In the genomic region with DNA sequence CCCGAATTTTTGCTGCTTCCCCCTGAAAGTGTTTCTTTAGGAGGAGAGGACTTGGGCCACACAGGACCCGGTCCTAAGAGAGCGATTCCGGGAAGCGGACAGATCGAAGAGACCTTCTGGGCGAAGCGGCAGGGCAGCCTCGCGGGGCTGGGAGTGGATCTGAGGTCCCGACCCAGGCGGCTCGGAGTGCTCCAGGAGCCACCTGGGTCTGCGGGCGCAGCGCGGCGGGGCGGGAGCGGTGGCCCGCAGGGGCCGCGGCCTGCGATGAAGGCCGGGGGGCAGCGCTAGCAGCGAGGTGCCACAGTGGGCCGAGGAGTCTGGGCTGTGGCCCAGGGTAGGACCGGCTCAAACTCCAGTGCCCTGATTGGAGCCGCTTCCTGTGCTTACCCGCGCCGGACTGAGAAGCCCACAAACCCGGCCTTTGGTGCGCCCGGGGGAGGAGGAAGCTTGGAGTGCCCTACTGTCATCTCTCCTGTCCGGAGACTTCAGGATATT, we compare ENCODE assay signal across 10 cellular contexts. TPM values are rescaled to one million over a fixed set of nuclear protein-coding genes. Genes with fewer than 3 reads are reported as not detected.
DNase-seq lines count a peak whose midpoint lies in the region; ATAC-seq and TF ChIP-seq lines count a peak whose summit lies in the region.
"Had no signal": no experiment of that assay in that cellular context is flagged by ENCODE, and none has a peak within 500 bp of the region (broad histone marks: within the 10 kb centered on the region; RNA-seq: fewer than 3 reads in every experiment).

No MANE protein-coding gene starts in this region.

- peak overlapping the region; percentile 86 for H3K4me3 Mint-ChIP-seq in endodermal cell

- no peak for TF ChIP-seq POLR2A in vagina (IDR thresholded peaks at IDR 0.05)

- H3K27ac ChIP-seq in endodermal cell (ENCODE audit: low read depth, low read length) (peak overlapping the region; percentile 86), vagina (peak overlapping the region; percentile 87)
- H3K27ac ChIP-seq: HL-60, neutrophil had no signal

- H3K4me3 ChIP-seq in endodermal cell (ENCODE audit: low read length) (peak overlapping the region; percentile 83), vagina (peak overlapping the region; percentile 64 to 82)

- peaks cover 64% of the 10 kb centered on the region for H3K4me1 Mint-ChIP-seq in endodermal cell

- intact Hi-C loops in vagina (cut with DNase I) = no loop called here

- peak overlapping the region; percentile 59 for H3K9ac ChIP-seq in endodermal cell (ENCODE audit: extremely low read depth, low read length, poor library complexity, severe bottlenecking)

- no peaks in the 10 kb centered on the region for H3K36me3 ChIP-seq in endodermal cell (ENCODE audit: control insufficient read depth, insufficient read depth, low read length)
- H3K36me3 ChIP-seq in vagina = no peaks in the 10 kb centered on the region
- H3K36me3 ChIP-seq: neutrophil had no signal

- no peaks in the 10 kb centered on the region for H3K36me3 Mint-ChIP-seq in endodermal cell (ENCODE audit: low read depth)

- no peaks in the 10 kb centered on the region for H3K9me3 ChIP-seq in endodermal cell (ENCODE audit: control insufficient read depth, low read length)
- H3K9me3 ChIP-seq in vagina = no peaks in the 10 kb centered on the region
- H3K9me3 ChIP-seq: neutrophil had no signal

- peak; percentile 24 for DNase-seq in stimulated activated CD4-positive, alpha-beta T cell treated with anti-CD3 and anti-CD28 coated beads, Interleukin-15, amount 100 ng/mL, for 24 hours
- DNase-seq in stimulated activated CD4-positive, alpha-beta T cell treated with anti-CD3 and anti-CD28 coated beads, Interleukin-2, amount 100 ng/mL, for 48 hours = no peak
- DNase-seq in endodermal cell (peak; percentile 84), myocyte (ENCODE audit: low read depth) (peak; percentile 53), vagina (ENCODE audit: extremely low spot score in 2 of 2) (no peak), ureter (ENCODE audit: low spot score) (no peak), mucosa of gallbladder (ENCODE audit: low spot score) (no peak)

- TF ChIP-seq CTCF in endodermal cell (conservative IDR thresholded peaks at IDR 0.05) = no peak
- TF ChIP-seq CTCF in vagina (IDR thresholded peaks at IDR 0.05) = no peak

- peak overlapping the region; percentile 65 for H3K27ac Mint-ChIP-seq in endodermal cell

- H3K4me1 ChIP-seq in endodermal cell (ENCODE audit: control insufficient read depth, insufficient read depth, low read length) = peaks cover 42% of the 10 kb centered on the region
- H3K4me1 ChIP-seq in vagina = peaks cover 72% of the 10 kb centered on the region

- H3K27me3 ChIP-seq in endodermal cell (ENCODE audit: control insufficient read depth, insufficient read depth, low read length, poor library complexity, severe bottlenecking) (peaks cover 11% of the 10 kb centered on the region), vagina (no peaks in the 10 kb centered on the region)

- no peaks in the 10 kb centered on the region for H3K9me3 Mint-ChIP-seq in endodermal cell

- ATAC-seq in GM19351 (IDR thresholded peaks at IDR 0.05; ENCODE audit: unreplicated experiment) = no peak

- peaks cover 29% of the 10 kb centered on the region for H3K27me3 Mint-ChIP-seq in endodermal cell (ENCODE audit: insufficient read depth)

- WGBS in endodermal cell (ENCODE audit: insufficient coverage in 1 of 2, insufficient read length in 1 of 2), 2 experiments = 1% methylated on average over 19 to 37 of the region's 37 CpGs

RNA-seq across cellular contexts. Expression of a gene that starts 1.8 kb away (rescaled TPM):
- total RNA-seq in endodermal cell (1 to 10 TPM; 4.0 to 6.9 TPM), myocyte (20.2 and 22.1 TPM in 2 replicates), vagina (3.4 TPM), ureter (7.3 TPM), mucosa of gallbladder (5.1 TPM)
- 24.8 TPM for polyA plus RNA-seq in endodermal cell (2013, experiment 1 of 2)
- 26.0 TPM for polyA plus RNA-seq in endodermal cell (2013, experiment 2 of 2)
- polyA plus RNA-seq in myocyte (2012) = 86.6 TPM

RNA-seq across cellular contexts. Expression of a gene that starts 55.0 kb away (rescaled TPM):
- total RNA-seq in endodermal cell (10 to 100 TPM; 17.9 to 18.2 TPM), myocyte (24.4 and 30.8 TPM in 2 replicates), vagina (12.8 TPM), ureter (33.8 TPM), mucosa of gallbladder (18.7 TPM)
- 44.2 TPM for polyA plus RNA-seq in endodermal cell (2013, experiment 1 of 2)
- 36.0 TPM for polyA plus RNA-seq in endodermal cell (2013, experiment 2 of 2)
- polyA plus RNA-seq in myocyte (2012) = 23.0 TPM

Comparison
In these comparisons a context has a peak if more than half of its experiments do, and no peak if none do; other contexts are left out.
1. DNase-seq: peak in stimulated activated CD4-positive, alpha-beta T cell treated with anti-CD3 and anti-CD28 coated beads, Interleukin-15, amount 100 ng/mL, for 24 hours (single experiment), endodermal cell (single experiment) and myocyte (single experiment); none in stimulated activated CD4-positive, alpha-beta T cell treated with anti-CD3 and anti-CD28 coated beads, Interleukin-2, amount 100 ng/mL, for 48 hours (0 of 2), vagina (0 of 2), ureter (single experiment) and mucosa of gallbladder (single experiment).